ENCODE assay signal across 22 cellular contexts in the genomic region with DNA sequence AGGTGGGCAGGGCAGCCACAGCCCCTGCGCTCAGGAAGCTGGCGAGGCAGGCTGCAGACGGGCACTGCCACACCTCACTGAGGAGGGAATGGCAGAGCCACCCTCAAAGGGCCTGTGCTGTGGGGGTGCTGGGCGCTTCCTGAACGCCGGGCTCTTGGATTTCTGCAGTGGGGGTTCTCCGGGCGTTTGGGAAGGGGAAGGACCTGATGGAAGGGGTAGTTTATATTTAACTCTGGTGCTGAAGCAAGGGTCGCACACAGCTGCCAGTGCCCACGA. TPM values are rescaled to one million over a fixed set of nuclear protein-coding genes. Genes with fewer than 3 reads are reported as not detected.
DNase-seq lines count a peak whose midpoint lies in the region; ATAC-seq and TF ChIP-seq lines count a peak whose summit lies in the region.
"Had no signal": no experiment of that assay in that cellular context is flagged by ENCODE, and none has a peak within 500 bp of the region (broad histone marks: within the 10 kb centered on the region; RNA-seq: fewer than 3 reads in every experiment).

No MANE protein-coding gene starts in this region.

- TF ChIP-seq POLR2A in IMR-90 (IDR thresholded peaks at IDR 0.05; ENCODE audit: low read depth, low read length), result no peak

- no TSS peak for BruUV-seq in IMR-90 (replicated peaks; lab: Mats Ljungman, UMichigan)

- H2AFZ ChIP-seq in IMR-90 (replicated peaks; ENCODE audit: low read length, poor library complexity), result no peak overlapping the region
- H2AFZ ChIP-seq: PC-9 had no signal

- no peaks in the 10 kb centered on the region for H3K36me3 Mint-ChIP-seq in stimulated activated naive B cell treated with anti-CD40 and anti-IgM and Interleukin-4, amounts not matched to agents 10 μg/mL and 1 μg/mL and 100 μg/mL, for 72 hours
- H3K36me3 Mint-ChIP-seq: CD8-positive, alpha-beta T cell had no signal

- H2BK5ac ChIP-seq in IMR-90 (ENCODE audit: low read depth, low read length, poor library complexity, severe bottlenecking), result no peak overlapping the region

- H3K4me3 ChIP-seq in BLaER1 treated with 17β-estradiol and CSF1 and Interleukin-3, amounts not matched to agents 10 nM and 100 nM, result peak overlapping the region in 2 of 10 experiments; percentile 18 to 34; a peak in 1 of 20 replicates
- H3K4me3 ChIP-seq in IMR-90 (ENCODE audit: insufficient read depth, low read depth, low read length), result no peak overlapping the region
- no peak overlapping the region for H3K4me3 ChIP-seq in lower lobe of right lung
- H3K4me3 ChIP-seq in H7 (ENCODE audit: insufficient read depth, low read depth, low read length), result no peak overlapping the region
- H3K4me3 ChIP-seq: A549, MG63, PC-9 had no signal

- H4K8ac ChIP-seq in IMR-90 (ENCODE audit: low read depth in 2 of 2, low read length in 2 of 2), result no peak overlapping the region

- peak overlapping the region; percentile 63 to 99 (median 83) for H3K4me2 ChIP-seq in BLaER1 treated with 17β-estradiol and CSF1 and Interleukin-3, amounts not matched to agents 10 nM and 100 nM
- H3K4me2 ChIP-seq in IMR-90 (ENCODE audit: low read depth, low read length), result no peak overlapping the region
- H3K4me2 ChIP-seq: A549, PC-9 had no signal

- no peak overlapping the region for H2BK20ac ChIP-seq in IMR-90 (ENCODE audit: low read depth, low read length)

- no peak overlapping the region for H2BK120ac ChIP-seq in IMR-90 (ENCODE audit: low read depth, low read length)

- TF ChIP-seq RAD21 in IMR-90 (IDR thresholded peaks at IDR 0.05; ENCODE audit: low read length), result no peak

- H2AK9ac ChIP-seq in IMR-90 (replicated peaks; ENCODE audit: low read depth, low read length, poor library complexity), result peak overlapping the region; percentile 23

- peak overlapping the region in 3 of 11 experiments; percentile 14 to 36 (median 23); a peak in 2 of 22 replicates for H3K27ac ChIP-seq in BLaER1 treated with 17β-estradiol and CSF1 and Interleukin-3, amounts not matched to agents 10 nM and 100 nM
- H3K27ac ChIP-seq in IMR-90 (ENCODE audit: insufficient read depth, low read length), result no peak overlapping the region
- H3K27ac ChIP-seq in lower lobe of right lung, result peak overlapping the region; percentile 67
- H3K27ac ChIP-seq: A549, C4-2B, PC-9 had no signal

- H4K91ac ChIP-seq in IMR-90 (ENCODE audit: insufficient read depth, low read depth, low read length), result no peak overlapping the region

- H3K4me1 ChIP-seq in BLaER1 treated with 17β-estradiol and CSF1 and Interleukin-3, amounts not matched to agents 10 nM and 100 nM, result peaks cover 50 to 100% (median 99%) of the 10 kb centered on the region in 10 experiments
- H3K4me1 ChIP-seq in IMR-90 (ENCODE audit: control insufficient read depth, insufficient read depth, low read length), result no peaks in the 10 kb centered on the region
- peaks cover 89% of the 10 kb centered on the region for H3K4me1 ChIP-seq in lower lobe of right lung
- H3K4me1 ChIP-seq: Caco-2 had no signal

- no peak overlapping the region for H3K14ac ChIP-seq in IMR-90 (replicated peaks; ENCODE audit: low read depth, low read length)

- POLR2A ChIA-PET in IMR-90 (lab: Charles Lee; ENCODE audit: unreplicated experiment), result no interaction called here

- no peak for DNase-seq in IMR-90
- DNase-seq in lower lobe of right lung, result no peak
- DNase-seq in stimulated activated naive B cell treated with anti-CD40 and anti-IgM and Interleukin-4, amounts not matched to agents 10 μg/mL and 1 μg/mL and 100 μg/mL, for 72 hours, result no peak
- DNase-seq in NCI-H128 (lab: John Stamatoyannopoulos, UW; ENCODE audit: unreplicated experiment), result no peak
- no peak for DNase-seq in H7
- DNase-seq: DMS 273 treated with DMSO at 0.1 percent for 48 hours, DMS79 treated with DMSO at 0.1 percent for 48 hours, GF-D8, KG1, MG63, NCI-H1694, NCI-H2081, NCI-H2227 treated with DMSO at 0.1 percent for 48 hours, NCI-H526 treated with DMSO at 0.1 percent for 48 hours, PC-9 had no signal

- intact Hi-C loops in IMR-90 (cut with micrococcal nuclease) (loop anchor here (1.0 kb wide), 1 partner anchor 142 kb away; no protein-coding TSS in a partner anchor), lower lobe of right lung (cut with DNase I) (no loop called here)

- TF ChIP-seq CTCF in IMR-90 (conservative IDR thresholded peaks at IDR 0.05; ENCODE audit: low read depth, low read length), result no peak
- no peak for TF ChIP-seq CTCF in lower lobe of right lung (IDR thresholded peaks at IDR 0.05)

- H3K4me3 Mint-ChIP-seq in stimulated activated naive B cell treated with anti-CD40 and anti-IgM and Interleukin-4, amounts not matched to agents 10 μg/mL and 1 μg/mL and 100 μg/mL, for 72 hours, result no peak overlapping the region

- H3K9ac ChIP-seq in BLaER1 treated with 17β-estradiol and CSF1 and Interleukin-3, amounts not matched to agents 10 nM and 100 nM, result peak overlapping the region in 5 of 11 experiments; percentile 12 to 48 (median 35); a peak in 2 of 22 replicates
- no peak overlapping the region for H3K9ac ChIP-seq in IMR-90 (ENCODE audit: low read depth, low read length)

- H3K27me3 Mint-ChIP-seq in stimulated activated naive B cell treated with anti-CD40 and anti-IgM and Interleukin-4, amounts not matched to agents 10 μg/mL and 1 μg/mL and 100 μg/mL, for 72 hours, result no peaks in the 10 kb centered on the region

- H3K23ac ChIP-seq in IMR-90 (ENCODE audit: low read depth, low read length), result no peak overlapping the region

- ATAC-seq in IMR-90 (ENCODE audit: low read depth) (no peak), lower lobe of right lung (no peak), GM19395 (IDR thresholded peaks at IDR 0.05; ENCODE audit: unreplicated experiment) (no peak)
- no peak for ATAC-seq in stimulated activated naive B cell treated with anti-CD40 and anti-IgM and Interleukin-4, amounts not matched to agents 10 μg/mL and 1 μg/mL and 100 μg/mL, for 72 hours (replicated peaks)

- H3K27me3 ChIP-seq in BLaER1 treated with 17β-estradiol and CSF1 and Interleukin-3, amounts not matched to agents 10 nM and 100 nM, result peaks cover 0 to 20% (median 0%) of the 10 kb centered on the region in 11 experiments; a peak in 6 of 22 replicates
- H3K27me3 ChIP-seq in IMR-90 (ENCODE audit: control insufficient read depth, insufficient read depth, low read length) (no peaks in the 10 kb centered on the region), lower lobe of right lung (ENCODE audit: low read depth) (no peaks in the 10 kb centered on the region), H7 (ENCODE audit: control insufficient read depth, insufficient read depth, low read length) (no peaks in the 10 kb centered on the region)
- H3K27me3 ChIP-seq: MG63 had no signal

- H2BK15ac ChIP-seq in IMR-90 (ENCODE audit: low read depth, low read length), result no peak overlapping the region

- H2AK5ac ChIP-seq in IMR-90 (ENCODE audit: low read depth, low read length), result no peak overlapping the region

- WGBS in IMR-90 (ENCODE audit: extremely low coverage in 2 of 2, insufficient read length in 1 of 2), 2 experiments, result 78% methylated on average over 3 of the region's 10 CpGs; no CpG with 5 or more reads in 1 of the 2 experiments

- dilution Hi-C loops in IMR-90 (cut with HindIII; ENCODE audit: low sequenced_read_pairs, unreplicated experiment), result no loop called here

- H3K36me3 ChIP-seq in BLaER1 treated with 17β-estradiol and CSF1 and Interleukin-3, amounts not matched to agents 10 nM and 100 nM, result no peaks in the 10 kb centered on the region
- no peaks in the 10 kb centered on the region for H3K36me3 ChIP-seq in IMR-90 (ENCODE audit: control insufficient read depth, insufficient read depth, low read length)
- no peaks in the 10 kb centered on the region for H3K36me3 ChIP-seq in lower lobe of right lung
- H3K36me3 ChIP-seq in H7 (replicated peaks; ENCODE audit: control insufficient read depth, insufficient read depth, low read length), result no peaks in the 10 kb centered on the region
- H3K36me3 ChIP-seq: MG63 had no signal

- CTCF ChIA-PET in IMR-90 (lab: Yijun Ruan, JAX), result interaction anchor here (0.6 to 1.8 kb wide), 6 partner anchors 9 to 29 kb away, joined by 3 to 6 read pairs (median 3); no protein-coding TSS in a partner anchor

- H3K4me1 Mint-ChIP-seq in stimulated activated naive B cell treated with anti-CD40 and anti-IgM and Interleukin-4, amounts not matched to agents 10 μg/mL and 1 μg/mL and 100 μg/mL, for 72 hours, result peaks cover 23 to 37% of the 10 kb centered on the region in 2 donors

- no peak overlapping the region for H3K56ac ChIP-seq in IMR-90 (ENCODE audit: extremely low read depth, insufficient read depth, low read length)

- H4K5ac ChIP-seq in IMR-90 (ENCODE audit: low read depth, low read length), result no peak overlapping the region

- H4K20me1 ChIP-seq in BLaER1 treated with 17β-estradiol and CSF1 and Interleukin-3, amounts not matched to agents 10 nM and 100 nM, result peaks cover 69 to 99% (median 93%) of the 10 kb centered on the region in 11 experiments
- H4K20me1 ChIP-seq in IMR-90 (ENCODE audit: insufficient read depth, low read length), result peaks cover 96% of the 10 kb centered on the region

- H3K18ac ChIP-seq in IMR-90 (ENCODE audit: low read depth, low read length), result no peak overlapping the region

- peaks cover 4 to 87% of the 10 kb centered on the region in 2 experiments for H3K79me1 ChIP-seq in IMR-90 (ENCODE audit: low read depth in 1 of 2, low read length in 2 of 2)

- no peak overlapping the region for H3K4ac ChIP-seq in IMR-90 (ENCODE audit: low read depth, low read length)

- H3K27ac Mint-ChIP-seq in stimulated activated naive B cell treated with anti-CD40 and anti-IgM and Interleukin-4, amounts not matched to agents 10 μg/mL and 1 μg/mL and 100 μg/mL, for 72 hours, result peak overlapping the region; percentile 37
- H3K27ac Mint-ChIP-seq: CD8-positive, alpha-beta T cell had no signal

- no peaks in the 10 kb centered on the region for H3K9me3 Mint-ChIP-seq in stimulated activated naive B cell treated with anti-CD40 and anti-IgM and Interleukin-4, amounts not matched to agents 10 μg/mL and 1 μg/mL and 100 μg/mL, for 72 hours
- H3K9me3 Mint-ChIP-seq: CD8-positive, alpha-beta T cell had no signal

- no peaks in the 10 kb centered on the region for H3K9me3 ChIP-seq in BLaER1 treated with 17β-estradiol and CSF1 and Interleukin-3, amounts not matched to agents 10 nM and 100 nM (replicated peaks in 1 of 11)
- H3K9me3 ChIP-seq in IMR-90 (ENCODE audit: control insufficient read depth, insufficient read depth, low read length) (no peaks in the 10 kb centered on the region), lower lobe of right lung (no peaks in the 10 kb centered on the region)
- H3K9me3 ChIP-seq: A549, Caco-2, MG63 had no signal

- H3K9me1 ChIP-seq in IMR-90 (ENCODE audit: insufficient read depth, low read length), result peaks cover 4% of the 10 kb centered on the region

- in situ Hi-C loops in IMR-90 (cut with MboI; ENCODE audit: low sequenced_read_pairs), result loop anchor here (5.0 kb wide), 1 partner anchor 152 kb away; no protein-coding TSS in a partner anchor

RNA-seq across cellular contexts. Expression of gene GNA11, which starts 10.5 kb away (rescaled TPM):
- total RNA-seq in IMR-90 (2012; rRNA removed) (25.5 and 34.4 TPM in 2 replicates), lower lobe of right lung (60.6 TPM)
- polyA plus RNA-seq in IMR-90 (2012; rRNA removed), result 33.3 and 44.5 TPM in 2 replicates
- 29.2 and 50.1 TPM in 2 replicates for polyA plus RNA-seq in IMR-90 (2012; cell fraction: cytosol; rRNA removed)
- 24.5 and 49.2 TPM in 2 replicates for polyA plus RNA-seq in IMR-90 (2012; cell fraction: nucleus; rRNA removed; ENCODE audit: low replicate concordance)
- 30.0 and 35.0 TPM in 2 replicates for total RNA-seq in H7 (2014; rRNA removed; shearing (Covaris generic))

RNA-seq across cellular contexts. Expression of gene GNA15, which starts 31.2 kb away (rescaled TPM):
- 0.18 and 0.28 TPM in 2 replicates for total RNA-seq in IMR-90 (2012; rRNA removed)
- polyA plus RNA-seq in IMR-90 (2012; rRNA removed), result 0.04 TPM in 1 of 2 replicates, not detected in the other
- 0.04 TPM in 1 of 2 replicates, not detected in the other for polyA plus RNA-seq in IMR-90 (2012; cell fraction: cytosol; rRNA removed)
- 0.33 and 0.40 TPM in 2 replicates for polyA plus RNA-seq in IMR-90 (2012; cell fraction: nucleus; rRNA removed; ENCODE audit: low replicate concordance)
- total RNA-seq in lower lobe of right lung, result 24.2 TPM
- not detected in 2 replicates for total RNA-seq in H7 (2014; rRNA removed; shearing (Covaris generic))
- total RNA-seq: Caco-2, H4 had no signal

RNA-seq across cellular contexts. Expression of gene TLE5, which starts 42.4 kb away (rescaled TPM):
- total RNA-seq in IMR-90 (2012; rRNA removed) (119 and 121 TPM in 2 replicates), lower lobe of right lung (413 TPM)
- 407 and 444 TPM in 2 replicates for polyA plus RNA-seq in IMR-90 (2012; rRNA removed)
- 218 and 593 TPM in 2 replicates for polyA plus RNA-seq in IMR-90 (2012; cell fraction: cytosol; rRNA removed)
- polyA plus RNA-seq in IMR-90 (2012; cell fraction: nucleus; rRNA removed; ENCODE audit: low replicate concordance), result 457 and 800 TPM in 2 replicates
- 300 and 386 TPM in 2 replicates for total RNA-seq in H7 (2014; rRNA removed; shearing (Covaris generic))

Comparison
In these comparisons a context has a peak if more than half of its experiments do, and no peak if none do; other contexts are left out.
1. RNA of gene GNA15, which starts 31.2 kb away (total RNA-seq): 24.2 TPM in lower lobe of right lung (single experiment); 0.18 to 0.28 TPM in IMR-90 and not detected in H7; every median in the first group is over 10 times any median in the second.